Comparison of ENCODE assay signal across 10 cellular contexts in the genomic region with DNA sequence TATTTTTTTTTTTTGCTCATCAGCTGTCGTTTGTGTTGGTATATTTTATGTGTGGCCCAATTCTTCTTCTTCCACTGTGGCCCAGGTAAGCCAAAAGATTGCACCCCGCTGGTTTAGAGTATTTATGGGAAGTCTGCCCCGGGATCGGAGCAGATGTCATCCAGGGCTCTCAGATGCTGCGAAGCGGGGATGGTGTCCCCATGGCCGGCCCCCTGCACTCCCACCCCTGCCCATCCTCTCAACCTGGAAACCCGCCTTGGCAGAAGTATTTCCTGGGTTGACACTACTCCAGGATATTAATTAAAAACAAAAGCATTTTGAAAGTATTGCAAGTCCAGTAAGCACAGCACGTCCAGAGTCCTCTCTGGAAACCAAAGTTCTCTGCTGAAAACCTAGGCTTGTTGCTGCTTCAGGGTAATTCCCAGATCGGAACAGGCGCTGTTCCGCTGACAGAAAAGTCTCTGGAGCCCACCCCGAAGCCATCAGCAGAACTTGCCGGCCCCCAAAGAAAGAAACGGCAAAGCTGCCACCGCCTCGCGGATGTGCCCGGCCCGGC. TPM values are rescaled to one million over a fixed set of nuclear protein-coding genes. Genes with fewer than 3 reads are reported as not detected.
DNase-seq lines count a peak whose midpoint lies in the region; ATAC-seq and TF ChIP-seq lines count a peak whose summit lies in the region.
"Had no signal": no experiment of that assay in that cellular context is flagged by ENCODE, and none has a peak within 500 bp of the region (broad histone marks: within the 10 kb centered on the region; RNA-seq: fewer than 3 reads in every experiment).

No MANE protein-coding gene starts in this region.

- POLR2A ChIA-PET in CD8-positive, alpha-beta memory T cell (lab: Charles Lee) = no interaction called here

- peaks cover 3 to 18% (median 5%) of the 10 kb centered on the region in 3 donors for H3K4me1 Mint-ChIP-seq in CD8-positive, alpha-beta memory T cell

- H3K27me3 ChIP-seq in CD8-positive, alpha-beta memory T cell (ENCODE audit: insufficient read depth, low read length, poor library complexity, severe bottlenecking) = peaks cover 16% of the 10 kb centered on the region
- H3K27me3 ChIP-seq in RWPE2 (ENCODE audit: insufficient read depth, poor library complexity, severe bottlenecking) = peaks cover 22% of the 10 kb centered on the region

- no peaks in the 10 kb centered on the region for H3K36me3 Mint-ChIP-seq in CD8-positive, alpha-beta memory T cell

- H3K36me3 ChIP-seq in CD8-positive, alpha-beta memory T cell (ENCODE audit: insufficient read depth, low read length) = no peaks in the 10 kb centered on the region
- no peaks in the 10 kb centered on the region for H3K36me3 ChIP-seq in RWPE2 (ENCODE audit: low read depth)

- CTCF ChIA-PET in CD8-positive, alpha-beta memory T cell (lab: Charles Lee) = no interaction called here

- no peak overlapping the region for H3K27ac ChIP-seq in CD8-positive, alpha-beta memory T cell (ENCODE audit: low read depth, low read length)
- H3K27ac ChIP-seq in RWPE2 (ENCODE audit: poor library complexity, severe bottlenecking) = no peak overlapping the region

- TF ChIP-seq CTCF in RWPE2 (IDR thresholded peaks at IDR 0.05; ENCODE audit: poor library complexity, severe bottlenecking) = no peak
- TF ChIP-seq CTCF in fibroblast of pulmonary artery (IDR thresholded peaks at IDR 0.05; ENCODE audit: low read length, missing control alignments) = no peak

- no peak overlapping the region for H3K4me3 ChIP-seq in CD8-positive, alpha-beta memory T cell (ENCODE audit: low read length)
- H3K4me3 ChIP-seq in RWPE2 (ENCODE audit: severe bottlenecking) = peak overlapping the region; percentile 40
- peak overlapping the region; percentile 45 for H3K4me3 ChIP-seq in fibroblast of pulmonary artery (replicated peaks; ENCODE audit: low read depth, low read length)

- H3K27me3 Mint-ChIP-seq in CD8-positive, alpha-beta memory T cell = peaks cover 37 to 75% of the 10 kb centered on the region in 2 donors

- H3K27ac Mint-ChIP-seq in CD8-positive, alpha-beta memory T cell = peak overlapping the region in 1 of 8 donors; percentile 61

- H3K9me3 Mint-ChIP-seq in CD8-positive, alpha-beta memory T cell = no peaks in the 10 kb centered on the region

- no peaks in the 10 kb centered on the region for H3K4me1 ChIP-seq in CD8-positive, alpha-beta memory T cell (ENCODE audit: insufficient read depth, low read length)
- H3K4me1 ChIP-seq in RWPE2 (ENCODE audit: insufficient read depth, poor library complexity, severe bottlenecking) = no peaks in the 10 kb centered on the region

- no peaks in the 10 kb centered on the region for H3K9me3 ChIP-seq in CD8-positive, alpha-beta memory T cell (ENCODE audit: low read length)
- H3K9me3 ChIP-seq in RWPE2 (ENCODE audit: severe bottlenecking) = no peaks in the 10 kb centered on the region

- peak overlapping the region in 5 of 7 donors; percentile 20 to 55 (median 53) for H3K4me3 Mint-ChIP-seq in CD8-positive, alpha-beta memory T cell

- no peak for ATAC-seq in RWPE2 (ENCODE audit: low read depth)

- DNase-seq in CD8-positive, alpha-beta memory T cell = no peak
- DNase-seq in RWPE2 (ENCODE audit: low spot score) (no peak), fibroblast of pulmonary artery (ENCODE audit: low read depth) (peak; percentile 10), retina (peak; percentile 62), HuH-7 (ENCODE audit: low spot score) (no peak), NCI-H2227 (lab: John Stamatoyannopoulos, UW; ENCODE audit: unreplicated experiment) (no peak), mesenteric fat pad (ENCODE audit: low spot score) (no peak), NCI-H2029 (lab: John Stamatoyannopoulos, UW) (no peak)
- DNase-seq: midbrain, NCI-H774 had no signal

RNA-seq across cellular contexts. Expression of gene SCUBE2, which starts 0.8 kb away (rescaled TPM):
- under 1 TPM in 1 of 2 experiments, not detected in 1; 0.47 TPM for total RNA-seq in CD8-positive, alpha-beta memory T cell
- polyA plus RNA-seq in CD8-positive, alpha-beta memory T cell = not detected
- total RNA-seq in mesenteric fat pad = 29.2 TPM

Comparison
In these comparisons a context has a peak if more than half of its experiments do, and no peak if none do; other contexts are left out.
1. DNase-seq: peak in fibroblast of pulmonary artery (single experiment) and retina (single experiment); none in CD8-positive, alpha-beta memory T cell (0 of 5), RWPE2 (single experiment), HuH-7 (single experiment), NCI-H2227 (single experiment), mesenteric fat pad (single experiment) and NCI-H2029 (single experiment).
2. RNA of gene SCUBE2, which starts 0.8 kb away (total RNA-seq): 29.2 TPM in mesenteric fat pad (single experiment); 0.47 TPM in CD8-positive, alpha-beta memory T cell; every median in the first group is over 10 times any median in the second.